In the genomic region with DNA sequence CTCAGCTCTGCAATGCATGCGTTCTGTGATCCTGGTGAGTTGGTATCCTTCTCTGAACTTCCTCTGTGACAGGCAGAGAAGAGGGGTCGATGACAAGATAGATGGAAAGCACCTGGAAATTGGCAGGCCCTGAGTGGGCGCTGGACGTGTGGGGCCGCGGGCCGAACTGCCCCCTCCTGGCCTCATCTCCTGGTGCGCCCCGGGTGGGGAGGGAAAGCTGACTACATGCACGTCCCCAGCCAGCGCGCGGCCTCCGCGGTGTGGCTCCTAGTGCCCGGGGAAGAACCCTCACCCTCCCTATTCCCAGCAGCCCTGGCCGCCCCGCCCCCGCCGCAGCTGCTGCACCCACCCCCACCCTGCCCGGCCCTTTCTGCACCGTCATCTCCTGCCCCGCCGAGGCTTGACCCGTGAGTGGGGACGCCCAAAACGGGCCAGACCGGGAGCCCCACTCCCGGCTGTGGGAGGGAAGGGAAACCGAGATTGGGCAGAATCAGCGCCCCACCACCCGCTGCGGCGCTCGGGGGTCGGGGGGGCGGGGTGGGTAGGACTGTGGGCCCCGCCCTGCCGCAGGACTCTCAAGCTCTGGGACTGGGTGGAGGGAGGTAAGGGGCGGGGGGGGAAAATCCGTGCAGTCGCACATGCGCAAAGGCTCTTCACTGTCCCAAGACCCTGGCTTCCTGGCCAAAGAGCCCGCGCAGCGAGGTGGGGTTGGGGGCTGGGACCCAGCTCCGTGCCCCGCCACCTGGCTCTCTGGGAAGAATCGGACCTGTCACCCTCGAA, we compare ENCODE assay signal across 8 cellular contexts. TPM values are rescaled to one million over a fixed set of nuclear protein-coding genes. Genes with fewer than 3 reads are reported as not detected.
DNase-seq lines count a peak whose midpoint lies in the region; ATAC-seq and TF ChIP-seq lines count a peak whose summit lies in the region.

A gene (plus strand): TSS at position 371 of the 780 bp plus-strand sequence.

- peaks cover 2 to 99% (median 42%) of the 10 kb centered on the region in 3 donors for H3K4me1 ChIP-seq in gastroesophageal sphincter
- peaks cover 11% of the 10 kb centered on the region for H3K4me1 ChIP-seq in neural progenitor cell

- peaks cover 28% of the 10 kb centered on the region for H3K36me3 Mint-ChIP-seq in activated T-helper 2 cell treated with anti-CD3 and anti-CD28 coated beads, Interferon-gamma antibody, Interleukin-2, Interleukin-4, amounts not matched to agents 10 μg/mL and 5 μg/mL and 100 μg/mL, durations not matched to agents 14 hours and 24 hours and 36 hours (ENCODE audit: low read depth)
- H3K36me3 Mint-ChIP-seq in neural progenitor cell: no peaks in the 10 kb centered on the region

- no peaks in the 10 kb centered on the region for H3K79me2 ChIP-seq in neural progenitor cell (ENCODE audit: low read depth)

- H3K36me3 ChIP-seq in gastroesophageal sphincter (peaks cover 0 to 23% of the 10 kb centered on the region in 2 donors), neural progenitor cell (no peaks in the 10 kb centered on the region)

- ATAC-seq in HG02610 (IDR thresholded peaks at IDR 0.05; ENCODE audit: unreplicated experiment) (peak; percentile 37), gastroesophageal sphincter (peak; percentile 70)

- TF ChIP-seq CTCF in gastroesophageal sphincter (IDR thresholded peaks at IDR 0.05) (peak in 2 of 4 experiments; percentile 8 to 33), neural progenitor cell (IDR thresholded peaks at IDR 0.05) (no peak)

- peaks cover 37% of the 10 kb centered on the region for H3F3A ChIP-seq in neural progenitor cell (ENCODE audit: low read depth)

- H3K27me3 Mint-ChIP-seq in activated T-helper 2 cell treated with anti-CD3 and anti-CD28 coated beads, Interferon-gamma antibody, Interleukin-2, Interleukin-4, amounts not matched to agents 10 μg/mL and 5 μg/mL and 100 μg/mL, durations not matched to agents 14 hours and 24 hours and 36 hours (ENCODE audit: low read depth): peaks cover 19% of the 10 kb centered on the region
- H3K27me3 Mint-ChIP-seq in neural progenitor cell (ENCODE audit: insufficient read depth, low read depth): peaks cover 70% of the 10 kb centered on the region

- H2AFZ ChIP-seq in neural progenitor cell (replicated peaks): peak within 1 kb of the TSS; percentile 83

- H3K27ac Mint-ChIP-seq in activated T-helper 2 cell treated with anti-CD3 and anti-CD28 coated beads, Interferon-gamma antibody, Interleukin-2, Interleukin-4, amounts not matched to agents 10 μg/mL and 5 μg/mL and 100 μg/mL, durations not matched to agents 14 hours and 24 hours and 36 hours: peak within 1 kb of the TSS; percentile 88
- peak within 1 kb of the TSS; percentile 53 for H3K27ac Mint-ChIP-seq in neural progenitor cell

- H3K9me3 Mint-ChIP-seq in activated T-helper 2 cell treated with anti-CD3 and anti-CD28 coated beads, Interferon-gamma antibody, Interleukin-2, Interleukin-4, amounts not matched to agents 10 μg/mL and 5 μg/mL and 100 μg/mL, durations not matched to agents 14 hours and 24 hours and 36 hours: no peaks in the 10 kb centered on the region
- H3K9me3 Mint-ChIP-seq in neural progenitor cell: no peaks in the 10 kb centered on the region

- H3K4me2 ChIP-seq in neural progenitor cell: peak within 1 kb of the TSS; percentile 80

- TF ChIP-seq EP300 in gastroesophageal sphincter (IDR thresholded peaks at IDR 0.05): no peak

- H3K9me3 ChIP-seq in gastroesophageal sphincter (no peaks in the 10 kb centered on the region), neural progenitor cell (ENCODE audit: low read depth) (no peaks in the 10 kb centered on the region)

- H3K4me1 Mint-ChIP-seq in activated T-helper 2 cell treated with anti-CD3 and anti-CD28 coated beads, Interferon-gamma antibody, Interleukin-2, Interleukin-4, amounts not matched to agents 10 μg/mL and 5 μg/mL and 100 μg/mL, durations not matched to agents 14 hours and 24 hours and 36 hours (ENCODE audit: low read depth): peaks cover 43% of the 10 kb centered on the region
- H3K4me1 Mint-ChIP-seq in neural progenitor cell: peaks cover 23% of the 10 kb centered on the region

- peak; percentile 75 for DNase-seq in stimulated activated CD4-positive, alpha-beta T cell treated with anti-CD3 and anti-CD28 coated beads, Interleukin-15, amount 100 ng/mL, for 24 hours
- no peak for DNase-seq in stimulated activated CD4-positive, alpha-beta T cell treated with anti-CD3 and anti-CD28 coated beads, Interleukin-4, amount 100 ng/mL, for 4 hours
- DNase-seq in NCI-H2227 treated with DMSO at 0.1 percent for 48 hours (lab: John Stamatoyannopoulos, UW): peak; percentile 79
- DNase-seq in activated T-helper 2 cell treated with anti-CD3 and anti-CD28 coated beads, Interferon-gamma antibody, Interleukin-2, Interleukin-4, amounts not matched to agents 10 μg/mL and 5 μg/mL and 100 μg/mL, durations not matched to agents 14 hours and 24 hours and 36 hours (ENCODE audit: low spot score): peak; percentile 54
- DNase-seq in neural progenitor cell (ENCODE audit: low spot score): peak; percentile 87
- no peak for DNase-seq in LoVo (ENCODE audit: low spot score)

- H3K27me3 ChIP-seq in gastroesophageal sphincter: peaks cover 9% of the 10 kb centered on the region
- H3K27me3 ChIP-seq in neural progenitor cell: peaks cover 100% of the 10 kb centered on the region

- 0% methylated on average over 1 of the region's 50 CpGs; no CpG with 5 or more reads in 1 of the 2 donors for WGBS in gastroesophageal sphincter (ENCODE audit: low coverage in 1 of 2), 2 donors

- peaks cover 36% of the 10 kb centered on the region for H4K20me1 ChIP-seq in neural progenitor cell (ENCODE audit: low read depth)

- peak within 1 kb of the TSS; percentile 76 to 97 (median 95) for H3K27ac ChIP-seq in gastroesophageal sphincter
- H3K27ac ChIP-seq in neural progenitor cell: no peak within 1 kb of the TSS

- peak; percentile 47 to 48 for TF ChIP-seq POLR2A in gastroesophageal sphincter (IDR thresholded peaks at IDR 0.05)

- intact Hi-C loops in activated T-helper 2 cell treated with anti-CD3 and anti-CD28 coated beads, Interferon-gamma antibody, Interleukin-2, Interleukin-4, amounts not matched to agents 10 μg/mL and 5 μg/mL and 100 μg/mL, durations not matched to agents 14 hours and 24 hours and 36 hours (cut with micrococcal nuclease): loop anchor here (1.0 to 5.0 kb wide), 3 partner anchors 11 to 193 kb away; a partner anchor contains a TSS

- H3K4me3 ChIP-seq in gastroesophageal sphincter (peak within 1 kb of the TSS; percentile 36 to 60), neural progenitor cell (peak within 1 kb of the TSS; percentile 63)

- H3K4me3 Mint-ChIP-seq in activated T-helper 2 cell treated with anti-CD3 and anti-CD28 coated beads, Interferon-gamma antibody, Interleukin-2, Interleukin-4, amounts not matched to agents 10 μg/mL and 5 μg/mL and 100 μg/mL, durations not matched to agents 14 hours and 24 hours and 36 hours (ENCODE audit: low read depth): peak within 1 kb of the TSS; percentile 84
- H3K4me3 Mint-ChIP-seq in neural progenitor cell: peak within 1 kb of the TSS; percentile 86

- H3K9ac ChIP-seq in neural progenitor cell: no peak within 1 kb of the TSS

RNA-seq across cellular contexts. Expression of the gene that starts here (rescaled TPM):
- 27.3 and 30.1 TPM in 2 replicates for total RNA-seq in activated T-helper 2 cell treated with anti-CD3 and anti-CD28 coated beads, Interferon-gamma antibody, Interleukin-2, Interleukin-4, amounts not matched to agents 10 μg/mL and 5 μg/mL and 100 μg/mL, durations not matched to agents 14 hours and 24 hours and 36 hours
- total RNA-seq in gastroesophageal sphincter (10 to 100 TPM; 23.0 to 78.9 (median 49.9) TPM), neural progenitor cell (ENCODE audit: low replicate concordance) (0.37 and 5.5 TPM in 2 replicates)

Comparison
In these comparisons a context has a peak if more than half of its experiments do, and no peak if none do; other contexts are left out.
1. DNase-seq: peak in stimulated activated CD4-positive, alpha-beta T cell treated with anti-CD3 and anti-CD28 coated beads, Interleukin-15, amount 100 ng/mL, for 24 hours (single experiment), NCI-H2227 treated with DMSO at 0.1 percent for 48 hours (single experiment), activated T-helper 2 cell treated with anti-CD3 and anti-CD28 coated beads, Interferon-gamma antibody, Interleukin-2, Interleukin-4, amounts not matched to agents 10 μg/mL and 5 μg/mL and 100 μg/mL, durations not matched to agents 14 hours and 24 hours and 36 hours (single experiment) and neural progenitor cell (single experiment); none in stimulated activated CD4-positive, alpha-beta T cell treated with anti-CD3 and anti-CD28 coated beads, Interleukin-4, amount 100 ng/mL, for 4 hours (0 of 2) and LoVo (single experiment).